In genomic region chr12:26611598-26611997, GRCh38 we compare ENCODE assay signal across 18 cellular contexts.
"Had no signal": no experiment of that assay in that cellular context is flagged by ENCODE, and none has a peak within 500 bp of the region (broad histone marks: within the 10 kb centered on the region; RNA-seq: fewer than 3 reads in every experiment).

No MANE protein-coding gene starts in this region.

- H3K9me3 Mint-ChIP-seq: natural killer cell treated with Interleukin-12 subunit alpha and Interleukin-12 subunit beta and Interleukin-15 and Interleukin-18, amount 100 ng/mL, for 72 hours had no signal

- H3K4me3 ChIP-seq: coronary artery, heart right ventricle, left lung, lower lobe of right lung, psoas muscle, sigmoid colon, skin epidermis, stomach, suprapubic skin, tibial nerve, upper lobe of right lung, vagina had no signal

- H3K9me3 ChIP-seq: heart right ventricle, left lung, lower lobe of right lung, psoas muscle, sigmoid colon, stomach, suprapubic skin, tibial nerve, upper lobe of right lung, vagina had no signal

- H3K27me3 Mint-ChIP-seq: natural killer cell treated with Interleukin-12 subunit alpha and Interleukin-12 subunit beta and Interleukin-15 and Interleukin-18, amount 100 ng/mL, for 72 hours had no signal

- H3K36me3 ChIP-seq: lower lobe of right lung, sigmoid colon, stomach, tibial nerve, upper lobe of right lung, vagina had no signal

- H3K27ac ChIP-seq: coronary artery, heart right ventricle, left lung, lower lobe of right lung, parathyroid adenoma, psoas muscle, sigmoid colon, skin epidermis, stomach, suprapubic skin, upper lobe of right lung, vagina had no signal

- ATAC-seq: heart right ventricle; left lung; lower lobe of right lung; natural killer cell treated with Interleukin-12 subunit alpha and Interleukin-12 subunit beta and Interleukin-15 and Interleukin-18, amount 100 ng/mL, for 72 hours; psoas muscle; upper lobe of right lung had no signal

- DNase-seq: effector CD8-positive, alpha-beta T cell; heart right ventricle; islet precursor cell; left lung; lower lobe of right lung; mesenchymal stem cell; psoas muscle; sigmoid colon; stimulated activated naive CD4-positive, alpha-beta T cell; stomach; upper lobe of right lung had no signal

- H3K4me1 ChIP-seq: left lung, lower lobe of right lung, parathyroid adenoma, psoas muscle, sigmoid colon, stomach, suprapubic skin, tibial nerve, upper lobe of right lung, vagina had no signal

- H3K36me3 Mint-ChIP-seq: natural killer cell treated with Interleukin-12 subunit alpha and Interleukin-12 subunit beta and Interleukin-15 and Interleukin-18, amount 100 ng/mL, for 72 hours had no signal

- H3K4me3 Mint-ChIP-seq: natural killer cell treated with Interleukin-12 subunit alpha and Interleukin-12 subunit beta and Interleukin-15 and Interleukin-18, amount 100 ng/mL, for 72 hours had no signal

- H3K27ac Mint-ChIP-seq: natural killer cell treated with Interleukin-12 subunit alpha and Interleukin-12 subunit beta and Interleukin-15 and Interleukin-18, amount 100 ng/mL, for 72 hours had no signal

- H3K27me3 ChIP-seq: heart right ventricle, left lung, sigmoid colon, stomach, suprapubic skin, tibial nerve, upper lobe of right lung, vagina had no signal
